26 cellular contexts compared by ENCODE assay signal in genomic region chrX:130051176-130051845, GRCh38.
"Had no signal": no experiment of that assay in that cellular context is flagged by ENCODE, and none has a peak within 500 bp of the region (broad histone marks: within the 10 kb centered on the region; RNA-seq: fewer than 3 reads in every experiment).

No MANE protein-coding gene starts in this region.

- H2AFZ ChIP-seq: neural progenitor cell had no signal

- H3K4me3 ChIP-seq: left ventricle myocardium inferior, lung, neural progenitor cell, ovary, right atrium auricular region, skin epidermis, stomach, testis, thyroid gland, transverse colon, upper lobe of right lung had no signal

- H3K4me2 ChIP-seq: neural progenitor cell had no signal

- H3K4me1 ChIP-seq: left ventricle myocardium inferior, neural progenitor cell, right atrium auricular region, stomach, testis, thyroid gland, transverse colon, upper lobe of right lung had no signal

- H3K9ac ChIP-seq: neural progenitor cell had no signal

- H3K9me3 ChIP-seq: left ventricle myocardium inferior, neutrophil, ovary, testis, thyroid gland, transverse colon, upper lobe of right lung had no signal

- H3K36me3 ChIP-seq: ovary had no signal

- H3K27me3 ChIP-seq: neural progenitor cell, neutrophil, ovary, right atrium auricular region, stomach, testis, thyroid gland, transverse colon, upper lobe of right lung had no signal

- H3K27ac ChIP-seq: left ventricle myocardium inferior, neural progenitor cell, neutrophil, ovary, right atrium auricular region, skin epidermis, stomach, testis, thyroid gland, transverse colon, upper lobe of right lung had no signal

- ATAC-seq: natural killer cell; sciatic nerve; stimulated activated naive B cell treated with anti-CD40 and anti-IgM and Interleukin-4, amounts not matched to agents 10 μg/mL and 1 μg/mL and 100 μg/mL, for 72 hours; stimulated activated naive CD8-positive, alpha-beta T cell treated with anti-CD3 and anti-CD28 coated beads, Interleukin-15, Interleukin-2, amounts not matched to agents 100 U/mL and 50 U/mL, for 24 hours; upper lobe of right lung had no signal

- DNase-seq: hippocampal formation; kidney; left ventricle myocardium inferior; mesendoderm; naive B cell; natural killer cell; nephron progenitor cell; occipital lobe; ovary; stimulated activated CD4-positive, alpha-beta T cell treated with anti-CD3 and anti-CD28 coated beads, Interleukin-12 subunit alpha, Interleukin-12 subunit beta, amount 100 ng/mL, for 4 hours; stimulated activated CD4-positive, alpha-beta T cell treated with anti-CD3 and anti-CD28 coated beads, Interleukin-15, amount 100 ng/mL, for 24 hours; stimulated activated CD4-positive, alpha-beta T cell treated with anti-CD3 and anti-CD28 coated beads, Interleukin-2, amount 100 ng/mL, for 24 hours; stimulated activated CD4-positive, alpha-beta T cell treated with anti-CD3 and anti-CD28 coated beads, Interleukin-4, amount 100 ng/mL, for 1 hour; stimulated activated naive B cell treated with anti-CD40 and anti-IgM and Interleukin-4, amounts not matched to agents 10 μg/mL and 1 μg/mL and 100 μg/mL, for 72 hours; stimulated activated naive CD8-positive, alpha-beta T cell treated with anti-CD3 and anti-CD28 coated beads, Interleukin-15, Interleukin-2, amounts not matched to agents 100 U/mL and 50 U/mL, for 24 hours; stomach; testis; thyroid gland; transverse colon; upper lobe of right lung had no signal
